In the genomic region with DNA sequence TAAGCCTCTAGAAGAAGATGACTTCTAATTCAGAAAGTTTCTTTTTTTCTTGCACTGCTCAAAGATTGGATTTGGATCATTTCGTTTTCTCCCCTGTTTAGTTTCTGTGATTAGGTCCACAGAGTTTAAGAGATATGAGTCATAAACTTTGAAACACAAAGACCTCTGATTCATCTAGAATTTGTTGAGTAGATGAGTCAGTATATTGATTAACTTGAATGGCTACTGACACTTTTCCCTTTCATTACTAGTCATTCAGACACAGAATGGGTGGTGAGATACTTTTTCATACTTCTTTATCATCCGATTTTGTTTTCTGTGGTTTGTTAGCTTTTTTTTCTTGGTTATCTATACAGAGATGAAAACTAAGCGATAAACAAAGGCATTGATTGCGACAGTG, we compare ENCODE assay signal across 13 cellular contexts. TPM values are rescaled to one million over a fixed set of nuclear protein-coding genes. Genes with fewer than 3 reads are reported as not detected.
DNase-seq lines count a peak whose midpoint lies in the region; ATAC-seq, FAIRE-seq and TF ChIP-seq lines count a peak whose summit lies in the region.
"Had no signal": no experiment of that assay in that cellular context is flagged by ENCODE, and none has a peak within 500 bp of the region (broad histone marks: within the 10 kb centered on the region; RNA-seq: fewer than 3 reads in every experiment).

No MANE protein-coding gene starts in this region.

- H3K27ac ChIP-seq in upper lobe of right lung, result no peak overlapping the region
- H3K27ac ChIP-seq: colonic mucosa, heart right ventricle, KMS-11 had no signal

- no peaks in the 10 kb centered on the region for H3K27me3 ChIP-seq in upper lobe of right lung
- H3K27me3 ChIP-seq: colonic mucosa, heart right ventricle had no signal

- ATAC-seq in GM18907 (IDR thresholded peaks at IDR 0.05; ENCODE audit: unreplicated experiment), result peak; percentile 98
- ATAC-seq in GM21526 (IDR thresholded peaks at IDR 0.05; ENCODE audit: low FRiP score, unreplicated experiment), result peak; percentile 80
- peak; percentile 93 for ATAC-seq in HG03139 (IDR thresholded peaks at IDR 0.05; ENCODE audit: unreplicated experiment)
- ATAC-seq in upper lobe of right lung, result no peak
- ATAC-seq: heart right ventricle, T-cell had no signal

- DNase-seq in upper lobe of right lung (no peak), NCI-H524 (lab: John Stamatoyannopoulos, UW) (no peak), NCI-H446 treated with DMSO at 0.1 percent for 48 hours (lab: John Stamatoyannopoulos, UW) (no peak), H4 (ENCODE audit: low spot score) (no peak)
- DNase-seq: Calu3, colonic mucosa, heart right ventricle, T-cell had no signal

- no peak for TF ChIP-seq CTCF in upper lobe of right lung (IDR thresholded peaks at IDR 0.05)

- peak; percentile 24 for FAIRE-seq in colon (lab: Jason Lieb, UNC)

- no peaks in the 10 kb centered on the region for H3K36me3 ChIP-seq in upper lobe of right lung
- H3K36me3 ChIP-seq: colonic mucosa, heart right ventricle had no signal

- H3K4me3 ChIP-seq in upper lobe of right lung, result no peak overlapping the region
- H3K4me3 ChIP-seq: colonic mucosa, heart right ventricle had no signal

- intact Hi-C loops in upper lobe of right lung (cut with DNase I), result no loop called here

- no peaks in the 10 kb centered on the region for H3K4me1 ChIP-seq in upper lobe of right lung
- H3K4me1 ChIP-seq: colonic mucosa, heart right ventricle had no signal

- no peaks in the 10 kb centered on the region for H3K9me3 ChIP-seq in upper lobe of right lung
- H3K9me3 ChIP-seq: colonic mucosa, heart right ventricle had no signal

RNA-seq across cellular contexts. Expression of gene AFF2, which starts 34.1 kb away (rescaled TPM):
- total RNA-seq in upper lobe of right lung, result 13.4 TPM
- total RNA-seq in H4 (2014; rRNA removed; shearing (Covaris generic)), result under 0.01 and 0.10 TPM in 2 replicates

Comparison
In these comparisons a context has a peak if more than half of its experiments do, and no peak if none do; other contexts are left out.
1. RNA of gene AFF2, which starts 34.1 kb away (total RNA-seq): 13.4 TPM in upper lobe of right lung (single experiment); under 0.01 to 0.10 TPM in H4; every median in the first group is over 10 times any median in the second.